10 cellular contexts compared by ENCODE assay signal in genomic region chr1:31626451-31627202, GRCh38. TPM values are rescaled to one million over a fixed set of nuclear protein-coding genes. Genes with fewer than 3 reads are reported as not detected.
DNase-seq lines count a peak whose midpoint lies in the region; ATAC-seq, FAIRE-seq and TF ChIP-seq lines count a peak whose summit lies in the region.
"Had no signal": no experiment of that assay in that cellular context is flagged by ENCODE, and none has a peak within 500 bp of the region (broad histone marks: within the 10 kb centered on the region; RNA-seq: fewer than 3 reads in every experiment).

No MANE protein-coding gene starts in this region.

- H3K9me1 ChIP-seq in K562 (ENCODE audit: control insufficient read depth, insufficient read depth, low read length), result no peaks in the 10 kb centered on the region

- H2AFZ ChIP-seq in K562 (ENCODE audit: low read depth, low read length), result no peak overlapping the region

- no peaks in the 10 kb centered on the region for H3K79me2 ChIP-seq in K562 (ENCODE audit: control insufficient read depth, insufficient read depth, low read length)

- DNase-seq in NCI-H2227 (lab: John Stamatoyannopoulos, UW; ENCODE audit: unreplicated experiment) (peak; percentile 43), NCI-H2227 treated with DMSO at 0.1 percent for 48 hours (lab: John Stamatoyannopoulos, UW) (no peak), K562 (ENCODE audit: extremely low read depth in 1 of 4, low spot score in 3 of 4) (peak in 3 of 4 experiments; percentile 32 to 46 (median 46)), suprapubic skin (ENCODE audit: low spot score in 2 of 2) (no peak), H54 (ENCODE audit: insufficient read length, low spot score) (no peak), T-helper 9 cell (no peak)
- DNase-seq in activated CD4-positive, alpha-beta T cell treated with anti-CD3 and anti-CD28 coated beads, Interleukin-2, amount 50 U/mL, for 48 hours, result no peak

- H3K4me3 ChIP-seq in K562 (no peak overlapping the region), suprapubic skin (no peak overlapping the region)

- H3K27me3 ChIP-seq in K562 (ENCODE audit: control insufficient read depth in 2 of 2, insufficient read depth in 2 of 2, low read length in 2 of 2), result no peaks in the 10 kb centered on the region
- H3K27me3 ChIP-seq in layer of hippocampus (ENCODE audit: control insufficient read depth, insufficient read depth, low read length), result no peaks in the 10 kb centered on the region
- no peaks in the 10 kb centered on the region for H3K27me3 ChIP-seq in suprapubic skin

- TF ChIP-seq POLR2A in K562 (conservative IDR thresholded peaks at IDR 0.05) (no peak), suprapubic skin (IDR thresholded peaks at IDR 0.05) (no peak), H54 (IDR thresholded peaks at IDR 0.05; ENCODE audit: low read depth, low read length) (no peak)

- H3K4me2 ChIP-seq in K562 (ENCODE audit: insufficient read depth, low read length), result no peak overlapping the region

- in situ Hi-C loops in K562 (cut with MboI), result no loop called here

- TF ChIP-seq CTCF in K562 (IDR thresholded peaks at IDR 0.05 in 2 of 3, conservative IDR thresholded peaks at IDR 0.05 in 1 of 3; ENCODE audit: insufficient read depth in 2 of 3, low read depth in 1 of 3, low read length in 3 of 3), result no peak
- no peak for TF ChIP-seq CTCF in suprapubic skin (IDR thresholded peaks at IDR 0.05)

- FAIRE-seq in K562 (lab: Jason Lieb, UNC) (no peak), H54 (lab: Jason Lieb, UNC) (no peak)
- FAIRE-seq: islet of Langerhans had no signal

- H3K9ac ChIP-seq in K562 (ENCODE audit: insufficient read depth in 1 of 2, low read depth in 2 of 2, low read length in 2 of 2), result peak overlapping the region in 1 of 2 experiments; percentile 11; a peak in 1 of 4 replicates

- H3K36me3 ChIP-seq in K562 (ENCODE audit: control insufficient read depth, insufficient read depth, low read length), result peaks cover 35% of the 10 kb centered on the region; the same call in 2 of the 3 replicates
- H3K36me3 ChIP-seq in suprapubic skin, result peaks cover 36% of the 10 kb centered on the region

- POLR2A ChIA-PET in K562 (lab: Yijun Ruan, JAX), result interaction anchor here (0.6 to 6.4 kb wide), 3 partner anchors 12 to 52 kb away, joined by 3 to 47 read pairs (median 4); partner anchors contain the start of gene PEF1

- peak; percentile 37 for ATAC-seq in K562

- WGBS in K562 (ENCODE audit: insufficient coverage, low coverage, missing lambda C conversion rate), result 49% methylated on average over 16 of the region's 18 CpGs
- WGBS in suprapubic skin, result 53% methylated on average over 16 of the region's 18 CpGs

- intact Hi-C loops in K562 (cut with micrococcal nuclease), result no loop called here

- BruUV-seq in K562 (replicated peaks; lab: Mats Ljungman, UMichigan), result no TSS peak

- H3K27ac ChIP-seq in K562 (ENCODE audit: extremely low read depth, low read depth, low read length) (no peak overlapping the region), layer of hippocampus (ENCODE audit: low read depth, low read length) (peak overlapping the region; percentile 19), suprapubic skin (peak overlapping the region; percentile 65)
- H3K27ac ChIP-seq: 22Rv1 had no signal

- no peak for TF ChIP-seq RAD21 in K562 (CRISPR knock-in tag; conservative IDR thresholded peaks at IDR 0.05 in 1 of 2, IDR thresholded peaks at IDR 0.05 in 1 of 2)

- H3K9me3 ChIP-seq in K562 (replicated peaks; ENCODE audit: control insufficient read depth, insufficient read depth, low read depth, low read length) (no peaks in the 10 kb centered on the region), suprapubic skin (no peaks in the 10 kb centered on the region)

- TF ChIP-seq EP300 in K562 (IDR thresholded peaks at IDR 0.05; ENCODE audit: low read length), result no peak
- no peak for TF ChIP-seq EP300 in suprapubic skin (IDR thresholded peaks at IDR 0.05)

- CTCF ChIA-PET in K562 (lab: Yijun Ruan, JAX; ENCODE audit: low intra/inter-chr PET ratio), result no interaction called here

- peaks cover 6% of the 10 kb centered on the region; the same call in 1 of the 2 replicates for H4K20me1 ChIP-seq in K562 (replicated peaks; ENCODE audit: control insufficient read depth, insufficient read depth, low read length)

- H3K4me1 ChIP-seq in K562 (replicated peaks in 1 of 2; ENCODE audit: control insufficient read depth in 2 of 2, insufficient read depth in 2 of 2, low read length in 2 of 2) (peaks cover 0 to 15% of the 10 kb centered on the region in 2 experiments; a peak in 3 of 5 replicates), suprapubic skin (peaks cover 25% of the 10 kb centered on the region)

TF ChIP-seq in K562, 482 proteins besides CTCF, POLR2A, EP300 and RAD21 (continues in another document):
- TF ChIP-seq EGR1 (conservative IDR thresholded peaks at IDR 0.05) (peak; percentile 80), ARID3B (CRISPR knock-in tag; IDR thresholded peaks at IDR 0.05; ENCODE audit: borderline replicate concordance) (no peak)

RNA-seq across cellular contexts. Expression of gene HCRTR1, which starts 9.1 kb away (rescaled TPM):
- not detected in 2 replicates for total RNA-seq in K562 (2011; cell fraction: chromatin; rRNA removed; ENCODE audit: low replicate concordance)
- total RNA-seq in K562 (2011; cell fraction: nucleolus; rRNA removed), result not detected in 2 replicates
- not detected in 2 replicates for total RNA-seq in K562 (2011; cell fraction: nucleoplasm; rRNA removed)
- total RNA-seq in K562 (2014; rRNA removed) (not detected in 2 replicates), K562 (2014; rRNA removed; fragmentation: Illumina TruSeq; extraction: Trizol) (not detected in 2 replicates), K562 (2015; rRNA removed; fragmentation: Illumina TruSeq; extraction: Trizol) (not detected in 2 replicates), K562 (2021) (not detected in 2 replicates), suprapubic skin (not detected)
- polyA plus RNA-seq in K562 (2011; rRNA removed) (not detected in 2 replicates), K562 (2014; fragmentation: Illumina TruSeq; extraction: Trizol) (not detected in 2 replicates), K562 (2014; fragmentation: Nextera tagmentation; extraction: Ambion mirVana) (not detected), K562 (2014; rRNA removed) (not detected in 2 replicates)
- not detected in 2 replicates for polyA plus RNA-seq in K562 (2011; cell fraction: cytosol; rRNA removed)
- not detected in 2 replicates for polyA plus RNA-seq in K562 (2011; cell fraction: nucleus; rRNA removed)
- not detected in 2 replicates for polyA plus RNA-seq in K562 (2012)
- not detected in 2 replicates for polyA minus RNA-seq in K562 (2011; rRNA and poly(A)+ RNA removed)
- polyA minus RNA-seq in K562 (2011; cell fraction: cytosol; rRNA and poly(A)+ RNA removed), result not detected in 2 replicates
- not detected in 2 replicates for polyA minus RNA-seq in K562 (2011; cell fraction: nucleus; rRNA and poly(A)+ RNA removed)

RNA-seq across cellular contexts. Expression of gene PEF1, which starts 18.0 kb away (rescaled TPM):
- 15.8 and 31.8 TPM in 2 replicates for total RNA-seq in K562 (2011; cell fraction: chromatin; rRNA removed; ENCODE audit: low replicate concordance)
- total RNA-seq in K562 (2011; cell fraction: nucleolus; rRNA removed), result 33.0 and 33.2 TPM in 2 replicates
- 32.8 and 35.6 TPM in 2 replicates for total RNA-seq in K562 (2011; cell fraction: nucleoplasm; rRNA removed)
- 76.6 and 87.6 TPM in 2 replicates for total RNA-seq in K562 (2014; rRNA removed)
- total RNA-seq in K562 (2014; rRNA removed; fragmentation: Illumina TruSeq; extraction: Trizol), result 39.4 and 46.0 TPM in 2 replicates
- 48.8 and 49.1 TPM in 2 replicates for total RNA-seq in K562 (2015; rRNA removed; fragmentation: Illumina TruSeq; extraction: Trizol)
- total RNA-seq in K562 (2021), result 61.0 and 61.9 TPM in 2 replicates
- polyA plus RNA-seq in K562 (2011; rRNA removed), result 73.7 and 104 TPM in 2 replicates
- 124 and 143 TPM in 2 replicates for polyA plus RNA-seq in K562 (2011; cell fraction: cytosol; rRNA removed)
- 54.6 and 59.0 TPM in 2 replicates for polyA plus RNA-seq in K562 (2011; cell fraction: nucleus; rRNA removed)
- polyA plus RNA-seq in K562 (2012), result 51.6 and 78.2 TPM in 2 replicates
- polyA plus RNA-seq in K562 (2014; fragmentation: Illumina TruSeq; extraction: Trizol), result 95.5 and 97.8 TPM in 2 replicates
- 10 to 100 TPM; 26.3 to 33.0 TPM for polyA plus RNA-seq in K562 (2014; fragmentation: Nextera tagmentation; extraction: Ambion mirVana)
- 78.2 and 82.5 TPM in 2 replicates for polyA plus RNA-seq in K562 (2014; rRNA removed)
- 64.1 and 71.1 TPM in 2 replicates for polyA minus RNA-seq in K562 (2011; rRNA and poly(A)+ RNA removed)
- polyA minus RNA-seq in K562 (2011; cell fraction: cytosol; rRNA and poly(A)+ RNA removed), result 46.2 and 46.7 TPM in 2 replicates
- 14.0 and 23.8 TPM in 2 replicates for polyA minus RNA-seq in K562 (2011; cell fraction: nucleus; rRNA and poly(A)+ RNA removed)
- total RNA-seq in suprapubic skin, result 100 to 1,000 TPM in 3 of 4 donors, 10 to 100 TPM in 1; 97.9 to 117 (median 103) TPM

RNA-seq across cellular contexts. Expression of gene TINAGL1, which starts 50.3 kb away (rescaled TPM):
- total RNA-seq in K562 (2011; cell fraction: chromatin; rRNA removed; ENCODE audit: low replicate concordance), result 1.2 and 2.6 TPM in 2 replicates
- 2.2 and 2.4 TPM in 2 replicates for total RNA-seq in K562 (2011; cell fraction: nucleolus; rRNA removed)
- 0.81 and 1.8 TPM in 2 replicates for total RNA-seq in K562 (2011; cell fraction: nucleoplasm; rRNA removed)
- total RNA-seq in K562 (2014; rRNA removed), result 0.05 and 0.53 TPM in 2 replicates
- 0.07 TPM in 1 of 2 replicates, not detected in the other for total RNA-seq in K562 (2014; rRNA removed; fragmentation: Illumina TruSeq; extraction: Trizol)
- not detected in 2 replicates for total RNA-seq in K562 (2015; rRNA removed; fragmentation: Illumina TruSeq; extraction: Trizol)
- 0.27 and 0.67 TPM in 2 replicates for total RNA-seq in K562 (2021)
- 0.35 and 1.2 TPM in 2 replicates for polyA plus RNA-seq in K562 (2011; rRNA removed)
- 0.78 and 3.1 TPM in 2 replicates for polyA plus RNA-seq in K562 (2011; cell fraction: cytosol; rRNA removed)
- polyA plus RNA-seq in K562 (2011; cell fraction: nucleus; rRNA removed), result 1.3 and 5.8 TPM in 2 replicates
- polyA plus RNA-seq in K562 (2012), result 0.22 and 0.26 TPM in 2 replicates
- 0.14 TPM in 1 of 2 replicates, not detected in the other for polyA plus RNA-seq in K562 (2014; fragmentation: Illumina TruSeq; extraction: Trizol)
- polyA plus RNA-seq in K562 (2014; fragmentation: Nextera tagmentation; extraction: Ambion mirVana), result not detected
- polyA plus RNA-seq in K562 (2014; rRNA removed), result 0.04 and 0.16 TPM in 2 replicates
- polyA minus RNA-seq in K562 (2011; rRNA and poly(A)+ RNA removed), result 1.1 TPM in 1 of 2 replicates, not detected in the other
- 1.1 and 2.3 TPM in 2 replicates for polyA minus RNA-seq in K562 (2011; cell fraction: cytosol; rRNA and poly(A)+ RNA removed)
- polyA minus RNA-seq in K562 (2011; cell fraction: nucleus; rRNA and poly(A)+ RNA removed), result 0.56 and 1.6 TPM in 2 replicates
- 10 to 100 TPM; 40.1 to 78.5 (median 64.0) TPM for total RNA-seq in suprapubic skin

Comparison
In these comparisons a context has a peak if more than half of its experiments do, and no peak if none do; other contexts are left out.
1. DNase-seq: peak in NCI-H2227 (single experiment) and K562 (3 of 4); none in NCI-H2227 treated with DMSO at 0.1 percent for 48 hours (single experiment), suprapubic skin (0 of 2), activated CD4-positive, alpha-beta T cell treated with anti-CD3 and anti-CD28 coated beads, Interleukin-2, amount 50 U/mL, for 48 hours (0 of 2), H54 (single experiment) and T-helper 9 cell (single experiment).
2. RNA of gene TINAGL1, which starts 50.3 kb away (total RNA-seq): 40.1 to 78.5 TPM in suprapubic skin; 0.05 to 2.6 TPM in K562; every median in the first group is over 10 times any median in the second.